In genomic region chr10:43131256-43131655, GRCh38 we compare ENCODE assay signal across 18 cellular contexts. TPM values are rescaled to one million over a fixed set of nuclear protein-coding genes. Genes with fewer than 3 reads are reported as not detected.
"Had no signal": no experiment of that assay in that cellular context is flagged by ENCODE, and none has a peak within 500 bp of the region (broad histone marks: within the 10 kb centered on the region; RNA-seq: fewer than 3 reads in every experiment).

No MANE protein-coding gene starts in this region.

- H3K4me3 ChIP-seq: SJSA1, tibial nerve had no signal

- H3K4me3 Mint-ChIP-seq: activated CD4-positive, alpha-beta memory T cell treated with anti-CD3 and anti-CD28 coated beads for 36 hours; activated naive CD8-positive, alpha-beta T cell treated with anti-CD3 and anti-CD28 coated beads, Interleukin-2, amount 10 ng/mL, durations not matched to agents 7 days and 5 days; activated T-cell treated with anti-CD3 and anti-CD28 coated beads, Interleukin-2, amount 50 U/mL, for 72 hours; central memory CD8-positive, alpha-beta T cell; naive B cell; stimulated activated naive B cell treated with anti-CD40 and anti-IgM and Interleukin-4, amounts not matched to agents 10 μg/mL and 1 μg/mL and 100 μg/mL, for 72 hours had no signal

- DNase-seq: activated CD4-positive, alpha-beta memory T cell treated with anti-CD3 and anti-CD28 coated beads for 36 hours; activated CD4-positive, alpha-beta T cell treated with anti-CD3 and anti-CD28 coated beads for 1 hour; activated CD8-positive, alpha-beta memory T cell treated with anti-CD3 and anti-CD28 coated beads, Interleukin-2, amount 50 U/mL, for 48 hours; activated naive CD8-positive, alpha-beta T cell treated with anti-CD3 and anti-CD28 coated beads, Interleukin-2, amount 10 ng/mL, durations not matched to agents 7 days and 5 days; brain microvascular endothelial cell; cortex of kidney; effector CD8-positive, alpha-beta T cell; left cardiac atrium; naive B cell; stimulated activated CD4-positive, alpha-beta T cell treated with anti-CD3 and anti-CD28 coated beads, Interleukin-2, amount 100 ng/mL, for 48 hours; stimulated activated naive B cell treated with anti-CD40 and anti-IgM and Interleukin-4, amounts not matched to agents 10 μg/mL and 1 μg/mL and 100 μg/mL, for 72 hours; SW 1271; T1000 had no signal

- H3K9me3 Mint-ChIP-seq: activated CD4-positive, alpha-beta memory T cell treated with anti-CD3 and anti-CD28 coated beads for 36 hours; activated naive CD8-positive, alpha-beta T cell treated with anti-CD3 and anti-CD28 coated beads, Interleukin-2, amount 10 ng/mL, durations not matched to agents 7 days and 5 days; activated T-cell treated with anti-CD3 and anti-CD28 coated beads, Interleukin-2, amount 50 U/mL, for 72 hours; central memory CD8-positive, alpha-beta T cell; naive B cell; stimulated activated naive B cell treated with anti-CD40 and anti-IgM and Interleukin-4, amounts not matched to agents 10 μg/mL and 1 μg/mL and 100 μg/mL, for 72 hours had no signal

- ATAC-seq: activated T-cell treated with anti-CD3 and anti-CD28 coated beads, Interleukin-2, amount 50 U/mL, for 72 hours; left cardiac atrium; stimulated activated naive B cell treated with anti-CD40 and anti-IgM and Interleukin-4, amounts not matched to agents 10 μg/mL and 1 μg/mL and 100 μg/mL, for 72 hours had no signal

- H3K27ac Mint-ChIP-seq: activated CD4-positive, alpha-beta memory T cell treated with anti-CD3 and anti-CD28 coated beads for 36 hours; activated naive CD8-positive, alpha-beta T cell treated with anti-CD3 and anti-CD28 coated beads, Interleukin-2, amount 10 ng/mL, durations not matched to agents 7 days and 5 days; activated T-cell treated with anti-CD3 and anti-CD28 coated beads, Interleukin-2, amount 50 U/mL, for 72 hours; stimulated activated naive B cell treated with anti-CD40 and anti-IgM and Interleukin-4, amounts not matched to agents 10 μg/mL and 1 μg/mL and 100 μg/mL, for 72 hours had no signal

- H3K36me3 ChIP-seq: brain microvascular endothelial cell, SJSA1, tibial nerve had no signal

- H3K9me3 ChIP-seq: SJSA1, tibial nerve had no signal

- H3K27ac ChIP-seq: brain microvascular endothelial cell, SJSA1, tibial nerve, VCaP had no signal

- H3K27me3 Mint-ChIP-seq: activated CD4-positive, alpha-beta memory T cell treated with anti-CD3 and anti-CD28 coated beads for 36 hours; activated naive CD8-positive, alpha-beta T cell treated with anti-CD3 and anti-CD28 coated beads, Interleukin-2, amount 10 ng/mL, durations not matched to agents 7 days and 5 days; central memory CD8-positive, alpha-beta T cell; stimulated activated naive B cell treated with anti-CD40 and anti-IgM and Interleukin-4, amounts not matched to agents 10 μg/mL and 1 μg/mL and 100 μg/mL, for 72 hours had no signal

- H3K27me3 ChIP-seq: brain microvascular endothelial cell, tibial nerve had no signal

- H3K36me3 Mint-ChIP-seq: naive B cell had no signal

RNA-seq across cellular contexts. Expression of gene RET, which starts 54.4 kb away (rescaled TPM):
- total RNA-seq: SJSA1 had no signal
